8 cellular contexts compared by ENCODE assay signal in genomic region chr19:48624791-48625723, GRCh38. TPM values are rescaled to one million over a fixed set of nuclear protein-coding genes. Genes with fewer than 3 reads are reported as not detected.
DNase-seq lines count a peak whose midpoint lies in the region; ATAC-seq and TF ChIP-seq lines count a peak whose summit lies in the region.

No MANE protein-coding gene starts in this region.

- peaks cover 33% of the 10 kb centered on the region for H3K4me1 Mint-ChIP-seq in nephron

- peak overlapping the region; percentile 87 to 90 (median 88) for H3K4me3 Mint-ChIP-seq in nephron

- no peak overlapping the region for H2AFZ ChIP-seq in Karpas-422 (ENCODE audit: low read length)

- peak overlapping the region; percentile 71 to 99 (median 76) for H3K27ac Mint-ChIP-seq in nephron

- H3K4me3 ChIP-seq in BLaER1 (peak overlapping the region; percentile 69), Karpas-422 (ENCODE audit: low read length) (peak overlapping the region; percentile 93), colonic mucosa (peak overlapping the region; percentile 42)

- H3K4me1 ChIP-seq in BLaER1 (peaks cover 43% of the 10 kb centered on the region), Karpas-422 (ENCODE audit: low read length) (peaks cover 33% of the 10 kb centered on the region), colonic mucosa (peaks cover 16% of the 10 kb centered on the region)

- H3K79me2 ChIP-seq in Karpas-422 (ENCODE audit: low read length), result peaks cover 25% of the 10 kb centered on the region

- no peaks in the 10 kb centered on the region for H3K27me3 Mint-ChIP-seq in nephron (ENCODE audit: low read depth)

- no peaks in the 10 kb centered on the region for H3K9me3 Mint-ChIP-seq in nephron

- H3K27ac ChIP-seq in BLaER1 (peak overlapping the region; percentile 79), Karpas-422 (ENCODE audit: low read length) (no peak overlapping the region; the same call in 1 of the 2 replicates), colonic mucosa (peak overlapping the region; percentile 54)

- TF ChIP-seq CTCF in colonic mucosa (IDR thresholded peaks at IDR 0.05) (no peak), nephron (IDR thresholded peaks at IDR 0.05; ENCODE audit: unreplicated experiment in 3 of 3) (no peak)

- H3K9me2 ChIP-seq in Karpas-422 (replicated peaks; ENCODE audit: insufficient read depth, low read length), result no peaks in the 10 kb centered on the region

- H3K9ac ChIP-seq in BLaER1 (peak overlapping the region; percentile 83), Karpas-422 (ENCODE audit: low read length) (peak overlapping the region; percentile 88), colonic mucosa (ENCODE audit: low read depth in 2 of 2, low read length in 2 of 2) (peak overlapping the region; percentile 76 to 79)

- intact Hi-C loops in colonic mucosa (cut with DNase I), result no loop called here

- H3K9me3 ChIP-seq in BLaER1 (no peaks in the 10 kb centered on the region), Karpas-422 (ENCODE audit: low read length) (no peaks in the 10 kb centered on the region), colonic mucosa (no peaks in the 10 kb centered on the region)

- H3K4me2 ChIP-seq in BLaER1, result peak overlapping the region; percentile 91
- peak overlapping the region; percentile 86 for H3K4me2 ChIP-seq in Karpas-422 (ENCODE audit: low read depth, low read length, poor library complexity, severe bottlenecking)

- no peak for ATAC-seq in GM18498 (IDR thresholded peaks at IDR 0.05; ENCODE audit: unreplicated experiment)
- no peak for ATAC-seq in GM21515 (IDR thresholded peaks at IDR 0.05; ENCODE audit: unreplicated experiment)
- no peak for ATAC-seq in esophagus mucosa

- DNase-seq in Karpas-422 (no peak), colonic mucosa (peak; percentile 79)
- no peak for DNase-seq in activated CD4-positive, alpha-beta T cell treated with anti-CD3 and anti-CD28 coated beads, Interleukin-2, amount 50 U/mL, for 1 hour

- no peaks in the 10 kb centered on the region for H3K27me3 ChIP-seq in BLaER1
- H3K27me3 ChIP-seq in Karpas-422 (ENCODE audit: low read length), result no peaks in the 10 kb centered on the region
- H3K27me3 ChIP-seq in colonic mucosa, result no peaks in the 10 kb centered on the region

- H4K20me1 ChIP-seq in BLaER1 (peaks cover 14% of the 10 kb centered on the region), Karpas-422 (ENCODE audit: insufficient read depth, low read depth, low read length) (peaks cover 10% of the 10 kb centered on the region)

- H3K36me3 ChIP-seq in BLaER1 (peaks cover 42% of the 10 kb centered on the region), Karpas-422 (ENCODE audit: insufficient read depth, low read length) (peaks cover 11% of the 10 kb centered on the region), colonic mucosa (no peaks in the 10 kb centered on the region)

- H3K36me3 Mint-ChIP-seq in nephron (ENCODE audit: low read depth), result no peaks in the 10 kb centered on the region

RNA-seq across cellular contexts. Expression of gene SPHK2, which starts 5.8 kb away (rescaled TPM):
- 23.0 and 30.6 TPM in 2 replicates for total RNA-seq in Karpas-422 (2014; rRNA removed; shearing (Covaris generic); ENCODE audit: low replicate concordance)
- total RNA-seq in colonic mucosa (10 to 100 TPM; 36.2 to 48.4 TPM), esophagus mucosa (7.7 TPM)

RNA-seq across cellular contexts. Expression of gene RPL18, which starts 6.1 kb away (rescaled TPM):
- 3,031 and 4,148 TPM in 2 replicates for total RNA-seq in Karpas-422 (2014; rRNA removed; shearing (Covaris generic); ENCODE audit: low replicate concordance)
- total RNA-seq in colonic mucosa (1,000 to 10,000 TPM; 1,499 to 1,736 TPM), esophagus mucosa (1,668 TPM)

RNA-seq across cellular contexts. Expression of gene FAM83E, which starts 10.2 kb away (rescaled TPM):
- total RNA-seq in Karpas-422 (2014; rRNA removed; shearing (Covaris generic); ENCODE audit: low replicate concordance), result 1.0 and 1.2 TPM in 2 replicates
- total RNA-seq in colonic mucosa (100 to 1,000 TPM; 150 to 198 TPM), esophagus mucosa (6.5 TPM)

RNA-seq across cellular contexts. Expression of gene DBP, which starts 12.1 kb away (rescaled TPM):
- 8.5 and 16.4 TPM in 2 replicates for total RNA-seq in Karpas-422 (2014; rRNA removed; shearing (Covaris generic); ENCODE audit: low replicate concordance)
- total RNA-seq in colonic mucosa, result 1 to 10 TPM; 4.7 to 8.9 TPM
- total RNA-seq in esophagus mucosa, result 6.7 TPM

RNA-seq across cellular contexts. Expression of gene SPACA4, which starts 18.5 kb away (rescaled TPM):
- not detected in 2 replicates for total RNA-seq in Karpas-422 (2014; rRNA removed; shearing (Covaris generic); ENCODE audit: low replicate concordance)
- under 1 TPM in 1 of 2 donors, not detected in 1; 0.27 TPM for total RNA-seq in colonic mucosa
- 0.64 TPM for total RNA-seq in esophagus mucosa

Comparison
In these comparisons a context has a peak if more than half of its experiments do, and no peak if none do; other contexts are left out.
1. H3K4me3 ChIP-seq: peak in every context shown above with its lines; median percentile 93 in Karpas-422; 69 in BLaER1; 42 in colonic mucosa.
2. RNA of gene FAM83E, which starts 10.2 kb away (total RNA-seq): 150 to 198 TPM in colonic mucosa; 6.5 TPM in esophagus mucosa (single experiment) and 1.0 to 1.2 TPM in Karpas-422; every median in the first group is over 10 times any median in the second.
3. Peak in every context shown above with its lines, with median percentiles within 50 percentile points of each other: H3K9ac ChIP-seq.